In genomic region chr5:138449501-138450239, GRCh38 we compare ENCODE assay signal across 1 cellular context.
TF ChIP-seq lines count a peak whose summit lies in the region.

No MANE protein-coding gene starts in this region.

TF ChIP-seq in GM12878, 131 proteins besides CTCF, POLR2A, EP300 and RAD21 (continued from another document):
- TF ChIP-seq RELB (IDR thresholded peaks at IDR 0.05; ENCODE audit: low read depth) (peak; percentile 34; the same call in 1 of the 2 replicates), YBX1 (IDR thresholded peaks at IDR 0.05) (no peak), KAT2A (conservative IDR thresholded peaks at IDR 0.05; ENCODE audit: control insufficient read depth, low read depth, low read length) (no peak), CEBPZ (IDR thresholded peaks at IDR 0.05; ENCODE audit: low read depth, low read length) (no peak), ELK1 (IDR thresholded peaks at IDR 0.05; ENCODE audit: low read depth, low read length) (no peak), MYB (IDR thresholded peaks at IDR 0.05; ENCODE audit: borderline replicate concordance, low read depth, low read length) (no peak), TCF12 (IDR thresholded peaks at IDR 0.05; ENCODE audit: low read depth, low read length) (0 out of 2 replicates have a peak, but pooled peaks have one; percentile 31), SPI1 (IDR thresholded peaks at IDR 0.05; ENCODE audit: borderline replicate concordance, insufficient read depth, low read depth, low read length) (no peak), RB1 (IDR thresholded peaks at IDR 0.05; ENCODE audit: borderline replicate concordance) (peak; percentile 32; the same call in 1 of the 2 replicates), BCL11A (IDR thresholded peaks at IDR 0.05; ENCODE audit: low read depth, low read length) (no peak), E2F4 (IDR thresholded peaks at IDR 0.05; ENCODE audit: low read depth, low read length) (no peak), MEF2B (IDR thresholded peaks at IDR 0.05; ENCODE audit: partially characterized antibody, poor library complexity, severe bottlenecking) (no peak), CUX1 (IDR thresholded peaks at IDR 0.05; ENCODE audit: insufficient replicate concordance, low read depth, low read length) (no peak), NBN (IDR thresholded peaks at IDR 0.05) (0 out of 2 replicates have a peak, but pooled peaks have one; percentile 47), ASH2L (IDR thresholded peaks at IDR 0.05; ENCODE audit: borderline replicate concordance, low read depth) (no peak), SMAD5 (IDR thresholded peaks at IDR 0.05; ENCODE audit: low read depth) (no peak), USF1 (IDR thresholded peaks at IDR 0.05; ENCODE audit: borderline replicate concordance, extremely low read length, insufficient read depth, low read depth, low read length) (no peak), HDGF (IDR thresholded peaks at IDR 0.05) (peak; percentile 76; the same call in 1 of the 2 replicates), KLF5 (IDR thresholded peaks at IDR 0.05; ENCODE audit: partially characterized antibody) (no peak), NFYA (IDR thresholded peaks at IDR 0.05; ENCODE audit: borderline replicate concordance, low read depth, low read length) (no peak), SUPT20H (IDR thresholded peaks at IDR 0.05; ENCODE audit: borderline replicate concordance, control insufficient read depth, low read depth, low read length) (no peak), IKZF1 (conservative IDR thresholded peaks at IDR 0.05) (peak; percentile 64), IRF5 (IDR thresholded peaks at IDR 0.05; ENCODE audit: borderline replicate concordance) (no peak), HCFC1 (IDR thresholded peaks at IDR 0.05; ENCODE audit: low read length) (0 out of 2 replicates have a peak, but pooled peaks have one; percentile 20), MEF2A (IDR thresholded peaks at IDR 0.05; ENCODE audit: insufficient read depth, low read depth, low read length) (no peak), CBX3 (IDR thresholded peaks at IDR 0.05; ENCODE audit: borderline replicate concordance, low read depth) (no peak), NFIC (IDR thresholded peaks at IDR 0.05; ENCODE audit: low read depth, low read length) (no peak), YY1 (IDR thresholded peaks at IDR 0.05; ENCODE audit: low read depth, low read length) (peak; percentile 71), HDAC6 (IDR thresholded peaks at IDR 0.05; ENCODE audit: unreplicated experiment) (no peak), EGR1 (IDR thresholded peaks at IDR 0.05; ENCODE audit: borderline replicate concordance in 1 of 2, low read depth in 2 of 2, low read length in 2 of 2) (peak; percentile 24 to 96), IRF3 (IDR thresholded peaks at IDR 0.05) (0 out of 2 replicates have a peak, but pooled peaks have one; percentile 17), PKNOX1 (IDR thresholded peaks at IDR 0.05) (no peak), BHLHE40 (IDR thresholded peaks at IDR 0.05; ENCODE audit: borderline replicate concordance in 1 of 2, low read depth in 2 of 2, low read length in 1 of 2) (peak in 1 of 2 experiments; percentile 30; a peak in 1 of 4 replicates), ZNF24 (IDR thresholded peaks at IDR 0.05) (no peak), ZNF207 (IDR thresholded peaks at IDR 0.05; ENCODE audit: borderline replicate concordance) (0 out of 2 replicates have a peak, but pooled peaks have one; percentile 32)
